1 cellular context compared by ENCODE assay signal in genomic region chr2:120546077-120546864, GRCh38.
TF ChIP-seq lines count a peak whose summit lies in the region.

No MANE protein-coding gene starts in this region.

TF ChIP-seq in HepG2, 621 proteins besides CTCF, POLR2A, EP300 and RAD21 (continued from another document and continues in another):
- no peak for TF ChIP-seq ARID3A (IDR thresholded peaks at IDR 0.05; ENCODE audit: low read depth, low read length)
- peak; percentile 45; the same call in 1 of the 2 replicates for TF ChIP-seq ZNF329 (CRISPR knock-in tag; IDR thresholded peaks at IDR 0.05; ENCODE audit: low read depth)
- TF ChIP-seq ZNF564 (CRISPR knock-in tag; IDR thresholded peaks at IDR 0.05): peak; percentile 92
- TF ChIP-seq IRF2 (CRISPR knock-in tag; IDR thresholded peaks at IDR 0.05): no peak; the same call in none of the 2 replicates
- TF ChIP-seq ZNF414 (CRISPR knock-in tag; IDR thresholded peaks at IDR 0.05): peak; percentile 88; the same call in 1 of the 2 replicates
- TF ChIP-seq ZFP90 (CRISPR knock-in tag; IDR thresholded peaks at IDR 0.05; ENCODE audit: borderline replicate concordance): peak; percentile 98
- TF ChIP-seq ZKSCAN8 (CRISPR knock-in tag; IDR thresholded peaks at IDR 0.05; ENCODE audit: borderline replicate concordance): peak; percentile 68; the same call in 1 of the 2 replicates
- TF ChIP-seq SP1 (IDR thresholded peaks at IDR 0.05): no peak
- peak; percentile 36; the same call in 1 of the 2 replicates for TF ChIP-seq SP1 (CRISPR knock-in tag; IDR thresholded peaks at IDR 0.05)
- 0 out of 2 replicates have a peak, but pooled peaks have one; percentile 41 for TF ChIP-seq ETS1 (CRISPR knock-in tag; IDR thresholded peaks at IDR 0.05)
- TF ChIP-seq ZNF609 (CRISPR knock-in tag; IDR thresholded peaks at IDR 0.05; ENCODE audit: borderline replicate concordance): peak; percentile 85
- no peak for TF ChIP-seq ZSCAN12 (CRISPR knock-in tag; IDR thresholded peaks at IDR 0.05)
- TF ChIP-seq CEBPB (IDR thresholded peaks at IDR 0.05; ENCODE audit: borderline replicate concordance, low read depth, low read length): peak; percentile 97
- TF ChIP-seq RNF2 (conservative IDR thresholded peaks at IDR 0.05; ENCODE audit: low read depth): peak; percentile 48; the same call in 1 of the 2 replicates
- TF ChIP-seq SP4 (CRISPR knock-in tag; IDR thresholded peaks at IDR 0.05): no peak
- TF ChIP-seq TFDP1 (CRISPR knock-in tag; IDR thresholded peaks at IDR 0.05; ENCODE audit: borderline replicate concordance): peak; percentile 62
- TF ChIP-seq HNF1A (IDR thresholded peaks at IDR 0.05; ENCODE audit: low read depth): peak; percentile 57; the same call in 1 of the 2 replicates
- peak; percentile 89 for TF ChIP-seq HNF1A (CRISPR knock-in tag; IDR thresholded peaks at IDR 0.05; ENCODE audit: borderline replicate concordance)
- TF ChIP-seq ZNF274 (CRISPR knock-in tag; IDR thresholded peaks at IDR 0.05): peak; percentile 92
- TF ChIP-seq FLYWCH1 (CRISPR knock-in tag; IDR thresholded peaks at IDR 0.05): no peak
- peak; percentile 98 for TF ChIP-seq ATF7 (IDR thresholded peaks at IDR 0.05)
- peak; percentile 99 for TF ChIP-seq ATF7 (CRISPR knock-in tag; IDR thresholded peaks at IDR 0.05)
- peak; percentile 81 for TF ChIP-seq ISL2 (CRISPR knock-in tag; IDR thresholded peaks at IDR 0.05)
- peak; percentile 64; the same call in 1 of the 2 replicates for TF ChIP-seq ZNF773 (CRISPR knock-in tag; IDR thresholded peaks at IDR 0.05; ENCODE audit: borderline replicate concordance)
- peak; percentile 39; the same call in 1 of the 2 replicates for TF ChIP-seq PHF8 (CRISPR knock-in tag; IDR thresholded peaks at IDR 0.05)
- peak; percentile 95 for TF ChIP-seq MAX (IDR thresholded peaks at IDR 0.05)
- TF ChIP-seq ZNF761 (CRISPR knock-in tag; conservative IDR thresholded peaks at IDR 0.05): peak; percentile 97
- TF ChIP-seq FOXM1 (CRISPR knock-in tag; IDR thresholded peaks at IDR 0.05): peak; percentile 75; the same call in 1 of the 2 replicates
- TF ChIP-seq CHD4 (IDR thresholded peaks at IDR 0.05; ENCODE audit: borderline replicate concordance, low read length): peak; percentile 45; the same call in 1 of the 2 replicates
- peak; percentile 80 for TF ChIP-seq ZNF619 (CRISPR knock-in tag; IDR thresholded peaks at IDR 0.05)
- TF ChIP-seq MED1 (CRISPR knock-in tag; IDR thresholded peaks at IDR 0.05): peak; percentile 98
- TF ChIP-seq ZNF292 (CRISPR knock-in tag; IDR thresholded peaks at IDR 0.05; ENCODE audit: borderline replicate concordance, low read depth): peak; percentile 100
- peak; percentile 91 for TF ChIP-seq HNF1B (CRISPR knock-in tag; IDR thresholded peaks at IDR 0.05)
- peak; percentile 91 for TF ChIP-seq HOXA3 (CRISPR knock-in tag; IDR thresholded peaks at IDR 0.05)
- TF ChIP-seq NR3C1 (CRISPR knock-in tag; IDR thresholded peaks at IDR 0.05): no peak
- TF ChIP-seq ZHX1 (CRISPR knock-in tag; IDR thresholded peaks at IDR 0.05; ENCODE audit: low read depth): peak; percentile 81
- TF ChIP-seq SNAPC5 (CRISPR knock-in tag; IDR thresholded peaks at IDR 0.05; ENCODE audit: borderline replicate concordance): no peak; the same call in 1 of the 2 replicates
- TF ChIP-seq ZNF282 (IDR thresholded peaks at IDR 0.05; ENCODE audit: partially characterized antibody): no peak
- TF ChIP-seq ZNF556 (CRISPR knock-in tag; IDR thresholded peaks at IDR 0.05; ENCODE audit: borderline replicate concordance): peak; percentile 98; the same call in 1 of the 2 replicates
- peak; percentile 87 for TF ChIP-seq MYPOP (CRISPR knock-in tag; IDR thresholded peaks at IDR 0.05)
- TF ChIP-seq HNF4A (CRISPR knock-in tag; IDR thresholded peaks at IDR 0.05): peak; percentile 84
- TF ChIP-seq FOSL1 (CRISPR knock-in tag; IDR thresholded peaks at IDR 0.05; ENCODE audit: borderline replicate concordance): peak; percentile 72; the same call in 1 of the 2 replicates
- peak; percentile 91 for TF ChIP-seq SPEN (CRISPR knock-in tag; IDR thresholded peaks at IDR 0.05; ENCODE audit: low read depth)
